8 cellular contexts compared by ENCODE assay signal in genomic region chr19:40801449-40802299, GRCh38. TPM values are rescaled to one million over a fixed set of nuclear protein-coding genes. Genes with fewer than 3 reads are reported as not detected.
A peak's percentile ranks its signal among the peaks of the same experiment; 100 is the strongest.
DNase-seq lines count a peak whose midpoint lies in the region; ATAC-seq and TF ChIP-seq lines count a peak whose summit lies in the region.

No MANE protein-coding gene starts in this region.

- TF ChIP-seq CTCF in right atrium auricular region (IDR thresholded peaks at IDR 0.05) (no peak), cardiac fibroblast (IDR thresholded peaks at IDR 0.05; ENCODE audit: low read depth, low read length) (no peak)

- H3K9me3 ChIP-seq in right atrium auricular region (no peaks in the 10 kb centered on the region), muscle layer of colon (ENCODE audit: low read length) (no peaks in the 10 kb centered on the region)

- DNase-seq in right atrium auricular region (ENCODE audit: low spot score) = no peak
- no peak for DNase-seq in Right ventricle myocardium inferior (ENCODE audit: missing footprints)
- DNase-seq in cardiac fibroblast (ENCODE audit: low read depth in 2 of 2) = no peak
- no peak for DNase-seq in anterior cingulate cortex (lab: John Stamatoyannopoulos, UW)
- no peak for DNase-seq in posterior vena cava (ENCODE audit: low spot score)
- DNase-seq in retina = no peak

- intact Hi-C loops in Right ventricle myocardium inferior (cut with DNase I) = no loop called here
- intact Hi-C loops in posterior vena cava (cut with DNase I) = loop anchor here in 1 of 2 donors (5.0 to 10.0 kb wide), 2 partner anchors 137 to 1969 kb away; partner anchors contain the start of gene ECH1

- H3K27ac ChIP-seq in right atrium auricular region (peak overlapping the region; percentile 86 to 96), muscle layer of colon (ENCODE audit: low read depth, low read length) (peak overlapping the region; percentile 45)

- H3K4me3 ChIP-seq in right atrium auricular region = peak overlapping the region in 1 of 2 donors; percentile 80
- peak overlapping the region; percentile 86 to 91 for H3K4me3 ChIP-seq in cardiac fibroblast (replicated peaks in 1 of 2; ENCODE audit: low read depth in 2 of 2, low read length in 2 of 2)
- peak overlapping the region in 1 of 2 donors; percentile 63 for H3K4me3 ChIP-seq in muscle layer of colon (ENCODE audit: low read depth in 1 of 2, low read length in 2 of 2)

- no peaks in the 10 kb centered on the region for H3K27me3 ChIP-seq in right atrium auricular region
- H3K27me3 ChIP-seq in muscle layer of colon (ENCODE audit: control insufficient read depth in 1 of 2, insufficient read depth in 2 of 2, low read length in 2 of 2) = no peaks in the 10 kb centered on the region

- H3K36me3 ChIP-seq in right atrium auricular region (peaks cover 21% of the 10 kb centered on the region), muscle layer of colon (ENCODE audit: insufficient read depth, low read length) (peaks cover 20% of the 10 kb centered on the region)

- peaks cover 3 to 78% of the 10 kb centered on the region in 2 donors for H3K4me1 ChIP-seq in right atrium auricular region
- H3K4me1 ChIP-seq in muscle layer of colon (ENCODE audit: insufficient read depth, low read length) = peaks cover 64% of the 10 kb centered on the region

- ATAC-seq in Right ventricle myocardium inferior (no peak), HG03095 (IDR thresholded peaks at IDR 0.05; ENCODE audit: unreplicated experiment) (no peak)

- H3K9ac ChIP-seq in muscle layer of colon (ENCODE audit: low read length) = peak overlapping the region; percentile 25

RNA-seq across cellular contexts. Expression of gene EGLN2, which starts 2.7 kb away (rescaled TPM):
- total RNA-seq in right atrium auricular region (10 to 100 TPM; 41.7 to 61.3 TPM), Right ventricle myocardium inferior (68.0 TPM), posterior vena cava (10 to 100 TPM; 76.3 to 89.0 TPM)

RNA-seq across cellular contexts. Expression of gene RAB4B, which starts 23.6 kb away (rescaled TPM):
- total RNA-seq in right atrium auricular region = 10 to 100 TPM; 14.6 to 23.6 TPM
- total RNA-seq in Right ventricle myocardium inferior = 13.3 TPM
- total RNA-seq in posterior vena cava = 10 to 100 TPM; 20.5 to 24.5 TPM

RNA-seq across cellular contexts. Expression of gene MIA, which starts 26.4 kb away (rescaled TPM):
- total RNA-seq in right atrium auricular region (1 to 10 TPM in 1 of 2 donors, not detected in 1; 3.5 TPM), Right ventricle myocardium inferior (not detected), posterior vena cava (1 to 10 TPM in 1 of 2 donors, not detected in 1; 1.6 TPM)

RNA-seq across cellular contexts. Expression of gene CYP2A6, which starts 48.6 kb away (rescaled TPM):
- total RNA-seq in right atrium auricular region = not detected
- total RNA-seq in Right ventricle myocardium inferior = not detected
- not detected for total RNA-seq in posterior vena cava

RNA-seq across cellular contexts. Expression of gene SNRPA, which starts 50.7 kb away (rescaled TPM):
- total RNA-seq in right atrium auricular region = 10 to 100 TPM; 30.7 to 32.9 TPM
- total RNA-seq in Right ventricle myocardium inferior = 32.4 TPM
- 10 to 100 TPM; 37.1 to 46.1 TPM for total RNA-seq in posterior vena cava
